Comparison of ENCODE assay signal across 1 cellular context in the genomic region with DNA sequence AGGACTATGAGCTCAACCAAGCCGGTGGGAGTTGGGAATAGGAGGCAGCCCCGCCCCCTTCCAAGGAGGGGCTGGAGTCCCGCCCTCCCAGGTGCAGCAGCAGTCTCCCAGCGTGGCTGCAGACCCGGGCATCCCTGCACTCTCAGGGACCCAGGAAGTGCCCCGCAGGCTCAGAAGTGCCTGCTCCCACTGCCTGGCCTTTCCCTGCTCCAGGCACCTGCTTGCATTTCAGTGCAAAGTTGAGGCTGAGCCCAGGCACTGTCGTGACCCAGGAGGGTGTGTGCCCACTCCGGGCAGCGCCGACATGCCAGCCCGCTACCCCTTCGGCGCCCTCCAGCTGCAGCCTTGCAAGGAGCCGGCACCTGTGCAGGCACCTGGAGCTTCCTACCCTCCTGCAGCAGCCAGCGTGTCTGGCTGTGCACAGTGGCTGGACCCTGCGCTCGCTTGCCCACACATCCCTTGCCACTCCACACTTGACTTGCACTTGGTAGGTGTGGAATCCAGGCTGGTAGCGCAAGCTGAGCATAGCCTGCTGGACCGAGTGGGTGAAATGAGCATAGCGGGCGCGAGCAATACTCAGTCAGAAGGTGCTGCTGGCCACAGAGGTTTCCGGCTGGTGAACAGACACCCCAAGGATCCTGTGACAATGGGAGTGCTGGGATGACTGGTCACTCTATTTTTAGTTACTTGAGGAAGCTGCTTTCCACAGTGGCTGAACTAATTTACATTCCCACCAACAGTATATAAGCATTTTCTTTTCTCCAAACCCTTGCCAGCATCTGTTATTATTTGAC.
TF ChIP-seq lines count a peak whose summit lies in the region.

No MANE protein-coding gene starts in this region.

TF ChIP-seq in WTC11, 78 proteins besides CTCF, POLR2A, EP300 and RAD21 (continued from another document):
- TF ChIP-seq ZNF425 (CRISPR knock-in tag; conservative IDR thresholded peaks at IDR 0.05) (no peak), GABPB1 (CRISPR knock-in tag; IDR thresholded peaks at IDR 0.05) (no peak), IRF2 (CRISPR knock-in tag; IDR thresholded peaks at IDR 0.05; ENCODE audit: borderline replicate concordance, low read depth) (no peak), NR3C1 (CRISPR knock-in tag; conservative IDR thresholded peaks at IDR 0.05; ENCODE audit: low read depth) (no peak), ESRRA (CRISPR knock-in tag; IDR thresholded peaks at IDR 0.05; ENCODE audit: borderline replicate concordance) (no peak), ZNF396 (CRISPR knock-in tag; IDR thresholded peaks at IDR 0.05; ENCODE audit: borderline replicate concordance) (no peak), ZNF138 (CRISPR knock-in tag; conservative IDR thresholded peaks at IDR 0.05) (no peak), ELF4 (CRISPR knock-in tag; IDR thresholded peaks at IDR 0.05; ENCODE audit: low read depth) (no peak), NFE2L1 (CRISPR knock-in tag; IDR thresholded peaks at IDR 0.05) (no peak), ZNF281 (CRISPR knock-in tag; IDR thresholded peaks at IDR 0.05) (no peak), RORB (CRISPR knock-in tag; IDR thresholded peaks at IDR 0.05) (no peak), ATF2 (CRISPR knock-in tag; IDR thresholded peaks at IDR 0.05; ENCODE audit: borderline replicate concordance, low read depth) (no peak), MYBL2 (CRISPR knock-in tag; IDR thresholded peaks at IDR 0.05) (no peak), ZNF416 (CRISPR knock-in tag; IDR thresholded peaks at IDR 0.05) (no peak), ZNF423 (CRISPR knock-in tag; IDR thresholded peaks at IDR 0.05) (no peak), ZNF263 (CRISPR knock-in tag; IDR thresholded peaks at IDR 0.05; ENCODE audit: low read depth) (no peak), ERG (CRISPR knock-in tag; IDR thresholded peaks at IDR 0.05) (no peak)
